In genomic region chr19:49718511-49718910, GRCh38 we compare ENCODE assay signal across 1 cellular context.
TF ChIP-seq lines count a peak whose summit lies in the region.

No MANE protein-coding gene starts in this region.

TF ChIP-seq in K562, 482 proteins besides CTCF, POLR2A, EP300 and RAD21:
- TF ChIP-seq ZNF134 (CRISPR knock-in tag; conservative IDR thresholded peaks at IDR 0.05) (no peak), TRIM28 (IDR thresholded peaks at IDR 0.05) (no peak), SOX6 (IDR thresholded peaks at IDR 0.05) (no peak), CXXC5 (CRISPR knock-in tag; IDR thresholded peaks at IDR 0.05) (no peak), SAFB (IDR thresholded peaks at IDR 0.05; ENCODE audit: borderline replicate concordance, low read depth, low read length) (no peak), ZNF3 (CRISPR knock-in tag; IDR thresholded peaks at IDR 0.05) (no peak)
